14 cellular contexts compared by ENCODE assay signal in the genomic region with DNA sequence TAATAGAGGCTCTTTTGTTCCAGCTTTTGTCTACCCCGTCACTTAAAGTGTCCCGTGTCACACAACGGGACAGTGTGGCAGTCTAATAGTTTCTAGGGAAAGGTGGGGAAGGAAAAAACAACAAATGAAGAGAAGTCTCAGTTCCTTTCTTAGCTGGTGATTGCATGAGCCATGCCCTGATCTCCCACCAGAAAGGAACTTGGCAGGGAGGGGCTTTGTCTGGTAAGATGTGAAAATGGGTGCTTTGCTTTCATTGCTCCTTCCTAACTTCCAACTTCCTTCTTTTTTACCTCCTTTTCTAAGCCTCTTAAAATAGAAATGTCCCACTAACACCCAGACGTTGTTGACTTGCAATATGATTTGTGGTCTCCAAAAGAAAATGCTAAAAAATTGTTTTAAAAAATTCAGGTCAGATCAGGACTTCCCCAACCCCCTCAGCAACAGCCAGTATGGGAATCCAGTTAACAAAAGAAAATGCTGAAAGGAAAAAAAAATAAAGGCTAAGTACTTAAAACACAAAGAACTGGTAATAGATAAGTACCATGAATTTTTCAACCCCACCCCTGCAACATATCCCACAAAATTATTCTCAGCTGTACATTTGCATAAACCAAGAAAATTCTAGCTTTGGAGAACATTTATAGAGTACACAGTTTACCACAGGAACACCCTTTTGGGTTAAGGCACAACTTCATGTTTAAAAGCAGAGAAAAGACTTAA.
DNase-seq lines count a peak whose midpoint lies in the region; ATAC-seq and TF ChIP-seq lines count a peak whose summit lies in the region.
"Had no signal": no experiment of that assay in that cellular context is flagged by ENCODE, and none has a peak within 500 bp of the region (broad histone marks: within the 10 kb centered on the region; RNA-seq: fewer than 3 reads in every experiment).

No MANE protein-coding gene starts in this region.

- intact Hi-C loops in CD8-positive, alpha-beta T cell (cut with DNase I, micrococcal nuclease) = loop anchor here in 1 of 2 experiments (1.0 to 5.0 kb wide), 2 partner anchors 22 to 104 kb away; partner anchors contain the start of gene NIBAN1
- intact Hi-C loops in ascending aorta (cut with DNase I) = no loop called here

- H3K27me3 ChIP-seq in CD8-positive, alpha-beta T cell (ENCODE audit: insufficient read depth, low read length) = no peaks in the 10 kb centered on the region
- no peaks in the 10 kb centered on the region for H3K27me3 ChIP-seq in ascending aorta
- no peaks in the 10 kb centered on the region for H3K27me3 ChIP-seq in neutrophil
- H3K27me3 ChIP-seq: heart right ventricle had no signal

- H3K9me3 ChIP-seq in CD8-positive, alpha-beta T cell (ENCODE audit: low read length) = no peaks in the 10 kb centered on the region
- no peaks in the 10 kb centered on the region for H3K9me3 ChIP-seq in ascending aorta
- no peaks in the 10 kb centered on the region for H3K9me3 ChIP-seq in neutrophil
- H3K9me3 ChIP-seq: heart right ventricle had no signal

- POLR2A ChIA-PET in CD8-positive, alpha-beta T cell (lab: Charles Lee) = interaction anchor here (0.6 to 1.8 kb wide), 2 partner anchors 9 to 177 kb away, joined by 3 to 5 read pairs; partner anchors contain the start of gene RNF2

- H3K4me3 ChIP-seq in CD8-positive, alpha-beta T cell (ENCODE audit: low read depth, low read length) = no peak overlapping the region
- no peak overlapping the region for H3K4me3 ChIP-seq in ascending aorta
- H3K4me3 ChIP-seq in neutrophil (ENCODE audit: low read depth in 1 of 2, low read length in 1 of 2) = peak overlapping the region in 1 of 2 experiments; percentile 30
- H3K4me3 ChIP-seq: heart right ventricle had no signal

- no peaks in the 10 kb centered on the region for H3K27me3 Mint-ChIP-seq in CD8-positive, alpha-beta T cell (ENCODE audit: low read depth)
- H3K27me3 Mint-ChIP-seq: naive B cell had no signal

- no peak for ATAC-seq in CD8-positive, alpha-beta T cell

- H3K4me1 Mint-ChIP-seq in CD8-positive, alpha-beta T cell (ENCODE audit: low read depth) = peaks cover 36% of the 10 kb centered on the region

- H3K36me3 Mint-ChIP-seq in CD8-positive, alpha-beta T cell = no peaks in the 10 kb centered on the region
- H3K36me3 Mint-ChIP-seq: naive B cell had no signal

- peak overlapping the region; percentile 81 for H3K27ac Mint-ChIP-seq in CD8-positive, alpha-beta T cell

- H3K36me3 ChIP-seq in CD8-positive, alpha-beta T cell (ENCODE audit: insufficient read depth, low read length) = no peaks in the 10 kb centered on the region
- H3K36me3 ChIP-seq in ascending aorta (no peaks in the 10 kb centered on the region), neutrophil (peaks cover 8% of the 10 kb centered on the region)

- H3K9me3 Mint-ChIP-seq in CD8-positive, alpha-beta T cell = peaks cover 3% of the 10 kb centered on the region
- H3K9me3 Mint-ChIP-seq: naive B cell had no signal

- no peak for DNase-seq in CD8-positive, alpha-beta T cell
- DNase-seq in MV-4-11 (lab: John Stamatoyannopoulos, UW) (peak; percentile 91), ascending aorta (ENCODE audit: low spot score in 2 of 2) (no peak), NCI-H2081 treated with DMSO at 0.1 percent for 48 hours (lab: John Stamatoyannopoulos, UW) (no peak), NCI-H446 (lab: John Stamatoyannopoulos, UW) (no peak), NCI-H82 (lab: John Stamatoyannopoulos, UW) (no peak), SHP77 (lab: John Stamatoyannopoulos, UW) (no peak)
- DNase-seq: cerebellar nuclear complex; heart right ventricle; naive B cell; NCI-H1092 treated with DMSO at 0.1 percent for 48 hours; stimulated activated CD4-positive, alpha-beta T cell treated with anti-CD3 and anti-CD28 coated beads, Interleukin-4, amount 100 ng/mL, for 24 hours had no signal

- peak overlapping the region; percentile 19 for H3K27ac ChIP-seq in CD8-positive, alpha-beta T cell (ENCODE audit: low read depth, low read length)
- H3K27ac ChIP-seq in ascending aorta = peak overlapping the region; percentile 69 to 81
- peak overlapping the region; percentile 69 for H3K27ac ChIP-seq in neutrophil
- H3K27ac ChIP-seq: RWPE1 had no signal

- CTCF ChIA-PET in CD8-positive, alpha-beta T cell (lab: Charles Lee) = no interaction called here

- H3K4me1 ChIP-seq in CD8-positive, alpha-beta T cell (ENCODE audit: insufficient read depth, low read length) = peaks cover 18% of the 10 kb centered on the region
- peaks cover 7 to 26% of the 10 kb centered on the region in 2 donors for H3K4me1 ChIP-seq in ascending aorta
- peaks cover 52 to 57% of the 10 kb centered on the region in 2 experiments for H3K4me1 ChIP-seq in neutrophil (ENCODE audit: control insufficient read depth in 1 of 2, insufficient read depth in 1 of 2, low read depth in 1 of 2, low read length in 1 of 2)

- H3K4me3 Mint-ChIP-seq in CD8-positive, alpha-beta T cell = no peak overlapping the region
- H3K4me3 Mint-ChIP-seq: naive B cell had no signal

- TF ChIP-seq CTCF in CD8-positive, alpha-beta T cell (IDR thresholded peaks at IDR 0.05) = no peak
- TF ChIP-seq CTCF in ascending aorta (IDR thresholded peaks at IDR 0.05) (no peak), neutrophil (IDR thresholded peaks at IDR 0.05) (no peak)

Comparison
In these comparisons a context has a peak if more than half of its experiments do, and no peak if none do; other contexts are left out.
1. H3K27ac ChIP-seq: peak in every context shown above with its lines; median percentile 75 in ascending aorta; 69 in neutrophil; 19 in CD8-positive, alpha-beta T cell.